In genomic region chr21:31755027-31755426, GRCh38 we compare ENCODE assay signal across 1 cellular context.
TF ChIP-seq lines count a peak whose summit lies in the region.

No MANE protein-coding gene starts in this region.

TF ChIP-seq in GM23338, 12 proteins besides CTCF, POLR2A, EP300 and RAD21:
- TF ChIP-seq ZNF462 (CRISPR knock-in tag; IDR thresholded peaks at IDR 0.05) (no peak), JUNB (IDR thresholded peaks at IDR 0.05; ENCODE audit: unreplicated experiment) (no peak), NANOG (IDR thresholded peaks at IDR 0.05; ENCODE audit: borderline replicate concordance) (no peak), ZNF114 (CRISPR knock-in tag; IDR thresholded peaks at IDR 0.05) (no peak), EZH2 (IDR thresholded peaks at IDR 0.05; ENCODE audit: low read depth, unreplicated experiment) (no peak), ZNF331 (CRISPR knock-in tag; IDR thresholded peaks at IDR 0.05; ENCODE audit: low read depth) (no peak), ETS1 (IDR thresholded peaks at IDR 0.05) (no peak), STAT1 (IDR thresholded peaks at IDR 0.05; ENCODE audit: unreplicated experiment) (no peak), REST (IDR thresholded peaks at IDR 0.05; ENCODE audit: unreplicated experiment) (no peak)
